ENCODE assay signal across 20 cellular contexts in the genomic region with DNA sequence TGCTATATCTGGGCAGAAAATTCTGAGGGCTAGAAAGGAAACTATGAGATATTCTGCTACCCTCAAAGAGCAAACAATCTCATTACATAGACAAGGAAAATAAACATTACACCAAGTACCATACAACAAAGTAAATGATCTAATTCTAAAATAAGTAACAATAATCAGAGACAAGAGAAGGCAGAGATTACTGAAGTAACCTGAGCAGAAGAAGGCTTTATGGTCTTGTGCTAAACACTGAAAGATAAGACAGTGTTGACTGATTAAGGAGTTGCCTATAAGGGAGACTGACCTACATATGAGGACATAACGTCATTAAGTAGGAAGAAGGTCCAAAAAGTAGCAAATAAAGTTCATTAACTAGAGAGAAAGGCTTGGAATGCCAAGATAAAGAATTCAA.
DNase-seq lines count a peak whose midpoint lies in the region; ATAC-seq and TF ChIP-seq lines count a peak whose summit lies in the region.
"Had no signal": no experiment of that assay in that cellular context is flagged by ENCODE, and none has a peak within 500 bp of the region (broad histone marks: within the 10 kb centered on the region; RNA-seq: fewer than 3 reads in every experiment).

No MANE protein-coding gene starts in this region.

- no peak overlapping the region for H3K56ac ChIP-seq in IMR-90 (ENCODE audit: extremely low read depth, insufficient read depth, low read length)

- H3K9ac ChIP-seq in IMR-90 (ENCODE audit: low read depth, low read length) (no peak overlapping the region), mesenchymal stem cell (ENCODE audit: low read length) (peak overlapping the region; percentile 83)
- H3K9ac ChIP-seq: BLaER1, GM23248 had no signal

- 38 to 48% (median 39%) methylated on average over 1 of the region's 1 CpG for WGBS in heart left ventricle, 4 donors
- WGBS in IMR-90 (ENCODE audit: extremely low coverage in 2 of 2, insufficient read length in 1 of 2), 2 experiments: no CpG with 5 or more reads among the region's 1 CpG
- WGBS in mesenchymal stem cell: 96% methylated on average over 1 of the region's 1 CpG
- 49 to 62% methylated on average over 1 of the region's 1 CpG for WGBS in testis, 2 donors

- no peak overlapping the region for H2BK120ac ChIP-seq in IMR-90 (ENCODE audit: low read depth, low read length)
- H2BK120ac ChIP-seq in mesenchymal stem cell (ENCODE audit: low read depth, low read length): no peak overlapping the region

- H3K23ac ChIP-seq in IMR-90 (ENCODE audit: low read depth, low read length) (peak overlapping the region; percentile 17; the same call in 1 of the 2 replicates), mesenchymal stem cell (ENCODE audit: low read length in 2 of 2) (no peak overlapping the region)

- no peak for TF ChIP-seq CTCF in heart left ventricle (IDR thresholded peaks at IDR 0.05)
- no peak for TF ChIP-seq CTCF in IMR-90 (conservative IDR thresholded peaks at IDR 0.05; ENCODE audit: low read depth, low read length)
- no peak for TF ChIP-seq CTCF in testis (IDR thresholded peaks at IDR 0.05)

- peak overlapping the region in 9 of 12 donors; percentile 6 to 66 (median 41) for H3K27ac ChIP-seq in heart left ventricle
- H3K27ac ChIP-seq in IMR-90 (ENCODE audit: insufficient read depth, low read length): no peak overlapping the region
- no peak overlapping the region for H3K27ac ChIP-seq in mesenchymal stem cell (ENCODE audit: low read length, poor library complexity, severe bottlenecking)
- H3K27ac ChIP-seq in testis: peak overlapping the region; percentile 27 to 71
- no peak overlapping the region for H3K27ac ChIP-seq in effector memory CD4-positive, alpha-beta T cell (ENCODE audit: insufficient read depth, low read length, poor library complexity, severe bottlenecking)
- H3K27ac ChIP-seq: 22Rv1, BLaER1, C4-2B, GM23248 had no signal

- BruUV-seq in IMR-90 (replicated peaks; lab: Mats Ljungman, UMichigan): no TSS peak

- no peak overlapping the region for H2AK9ac ChIP-seq in IMR-90 (replicated peaks; ENCODE audit: low read depth, low read length, poor library complexity)

- H2AFZ ChIP-seq in IMR-90 (replicated peaks; ENCODE audit: low read length, poor library complexity) (no peak overlapping the region), mesenchymal stem cell (ENCODE audit: low read depth, low read length) (no peak overlapping the region)
- H2AFZ ChIP-seq: GM23248 had no signal

- peaks cover 10% of the 10 kb centered on the region; the same call in 1 of the 2 replicates for H3K9me1 ChIP-seq in IMR-90 (ENCODE audit: insufficient read depth, low read length)

- dilution Hi-C loops in IMR-90 (cut with HindIII; ENCODE audit: low sequenced_read_pairs, unreplicated experiment): no loop called here

- DNase-seq in heart left ventricle (no peak), Right ventricle myocardium superior (no peak), IMR-90 (no peak), mesenchymal stem cell (no peak), testis (no peak), H4 (ENCODE audit: low spot score) (no peak)
- DNase-seq in effector memory CD4-positive, alpha-beta T cell: no peak
- DNase-seq in activated CD4-positive, alpha-beta memory T cell treated with anti-CD3 and anti-CD28 coated beads, Interleukin-2, amount 10 ng/mL, durations not matched to agents 7 days and 5 days: no peak
- DNase-seq: Caco-2; CD4-positive, CD25-positive, alpha-beta regulatory T cell; CD8-positive, alpha-beta T cell; DMS153; DND-41; GM23248; H9 had no signal

- H3K27ac Mint-ChIP-seq in activated CD4-positive, alpha-beta memory T cell treated with anti-CD3 and anti-CD28 coated beads, Interleukin-2, amount 10 ng/mL, durations not matched to agents 7 days and 5 days: no peak overlapping the region
- H3K27ac Mint-ChIP-seq: B cell; CD4-positive, CD25-positive, alpha-beta regulatory T cell; CD8-positive, alpha-beta T cell; H9 had no signal

- H3K4me1 Mint-ChIP-seq in activated CD4-positive, alpha-beta memory T cell treated with anti-CD3 and anti-CD28 coated beads, Interleukin-2, amount 10 ng/mL, durations not matched to agents 7 days and 5 days: no peaks in the 10 kb centered on the region
- H3K4me1 Mint-ChIP-seq: B cell; CD4-positive, CD25-positive, alpha-beta regulatory T cell had no signal

- H2BK5ac ChIP-seq in IMR-90 (ENCODE audit: low read depth, low read length, poor library complexity, severe bottlenecking) (peak overlapping the region; percentile 74), mesenchymal stem cell (ENCODE audit: low read depth, low read length, poor library complexity, severe bottlenecking) (no peak overlapping the region)

- no peak overlapping the region for H2BK15ac ChIP-seq in IMR-90 (ENCODE audit: low read depth, low read length)
- H2BK15ac ChIP-seq in mesenchymal stem cell (ENCODE audit: low read depth, poor library complexity, severe bottlenecking): no peak overlapping the region

- H4K8ac ChIP-seq in IMR-90 (ENCODE audit: low read depth in 2 of 2, low read length in 2 of 2) (no peak overlapping the region), mesenchymal stem cell (ENCODE audit: low read length) (no peak overlapping the region)

- H3K9me3 Mint-ChIP-seq in activated CD4-positive, alpha-beta memory T cell treated with anti-CD3 and anti-CD28 coated beads, Interleukin-2, amount 10 ng/mL, durations not matched to agents 7 days and 5 days: no peaks in the 10 kb centered on the region
- H3K9me3 Mint-ChIP-seq: CD4-positive, CD25-positive, alpha-beta regulatory T cell; CD8-positive, alpha-beta T cell; H9 had no signal

- H3K14ac ChIP-seq in IMR-90 (replicated peaks; ENCODE audit: low read depth, low read length) (peak overlapping the region; percentile 75; the same call in 1 of the 2 replicates), mesenchymal stem cell (ENCODE audit: low read length in 2 of 2) (no peak overlapping the region)

- H3K4me3 ChIP-seq in heart left ventricle (no peak overlapping the region), IMR-90 (ENCODE audit: insufficient read depth, low read depth, low read length) (no peak overlapping the region), mesenchymal stem cell (ENCODE audit: insufficient read depth in 1 of 2, low read depth in 1 of 2, low read length in 2 of 2) (no peak overlapping the region), testis (no peak overlapping the region)
- H3K4me3 ChIP-seq in effector memory CD4-positive, alpha-beta T cell (ENCODE audit: insufficient read depth, low read depth, low read length, poor library complexity, severe bottlenecking): no peak overlapping the region
- H3K4me3 ChIP-seq: BLaER1, GM23248 had no signal

- H3K4me3 Mint-ChIP-seq in activated CD4-positive, alpha-beta memory T cell treated with anti-CD3 and anti-CD28 coated beads, Interleukin-2, amount 10 ng/mL, durations not matched to agents 7 days and 5 days: no peak overlapping the region
- H3K4me3 Mint-ChIP-seq: B cell; CD4-positive, CD25-positive, alpha-beta regulatory T cell; CD8-positive, alpha-beta T cell; H9 had no signal

- H3K79me1 ChIP-seq in IMR-90 (ENCODE audit: low read depth in 1 of 2, low read length in 2 of 2) (peaks cover 31 to 53% of the 10 kb centered on the region in 2 experiments), mesenchymal stem cell (replicated peaks; ENCODE audit: low read length, poor library complexity, severe bottlenecking) (no peaks in the 10 kb centered on the region)

- POLR2A ChIA-PET in IMR-90 (lab: Charles Lee; ENCODE audit: unreplicated experiment): no interaction called here
- POLR2A ChIA-PET in activated CD4-positive, alpha-beta memory T cell treated with anti-CD3 and anti-CD28 coated beads, Interleukin-2, amount 10 ng/mL, durations not matched to agents 7 days and 5 days (lab: Charles Lee): no interaction called here

- no peak overlapping the region for H2AK5ac ChIP-seq in IMR-90 (ENCODE audit: low read depth, low read length)
- H2AK5ac ChIP-seq in mesenchymal stem cell (ENCODE audit: low read length, severe bottlenecking): no peak overlapping the region

- CTCF ChIA-PET in IMR-90 (lab: Yijun Ruan, JAX): no interaction called here
- CTCF ChIA-PET in activated CD4-positive, alpha-beta memory T cell treated with anti-CD3 and anti-CD28 coated beads, Interleukin-2, amount 10 ng/mL, durations not matched to agents 7 days and 5 days (lab: Charles Lee): no interaction called here

- H3K9me3 ChIP-seq in heart left ventricle (no peaks in the 10 kb centered on the region), IMR-90 (ENCODE audit: control insufficient read depth, insufficient read depth, low read length) (no peaks in the 10 kb centered on the region), mesenchymal stem cell (ENCODE audit: control insufficient read depth, low read length) (no peaks in the 10 kb centered on the region), testis (no peaks in the 10 kb centered on the region)
- no peaks in the 10 kb centered on the region for H3K9me3 ChIP-seq in effector memory CD4-positive, alpha-beta T cell (ENCODE audit: control insufficient read depth, low read length)
- H3K9me3 ChIP-seq: BLaER1, Caco-2 had no signal

- TF ChIP-seq RAD21 in IMR-90 (IDR thresholded peaks at IDR 0.05; ENCODE audit: low read length): no peak

- in situ Hi-C loops in IMR-90 (cut with MboI; ENCODE audit: low sequenced_read_pairs): no loop called here

- H4K5ac ChIP-seq in IMR-90 (ENCODE audit: low read depth, low read length): no peak overlapping the region

- TF ChIP-seq POLR2A in heart left ventricle (IDR thresholded peaks at IDR 0.05): no peak
- no peak for TF ChIP-seq POLR2A in IMR-90 (IDR thresholded peaks at IDR 0.05; ENCODE audit: low read depth, low read length)
- no peak for TF ChIP-seq POLR2A in testis (IDR thresholded peaks at IDR 0.05)

- H3K4me1 ChIP-seq in heart left ventricle: peaks cover 0 to 77% (median 42%) of the 10 kb centered on the region in 12 donors
- peaks cover 20% of the 10 kb centered on the region for H3K4me1 ChIP-seq in IMR-90 (ENCODE audit: control insufficient read depth, insufficient read depth, low read length)
- H3K4me1 ChIP-seq in mesenchymal stem cell (ENCODE audit: control insufficient read depth, insufficient read depth, low read depth, low read length): peaks cover 3% of the 10 kb centered on the region
- H3K4me1 ChIP-seq in testis: peaks cover 6% of the 10 kb centered on the region
- H3K4me1 ChIP-seq in effector memory CD4-positive, alpha-beta T cell (ENCODE audit: control insufficient read depth, insufficient read depth, low read length, poor library complexity, severe bottlenecking): no peaks in the 10 kb centered on the region
- H3K4me1 ChIP-seq: BLaER1, Caco-2 had no signal

- H3K27me3 ChIP-seq in heart left ventricle (no peaks in the 10 kb centered on the region), IMR-90 (ENCODE audit: control insufficient read depth, insufficient read depth, low read length) (no peaks in the 10 kb centered on the region), mesenchymal stem cell (ENCODE audit: control insufficient read depth in 1 of 2, insufficient read depth in 1 of 2, low read length in 2 of 2) (no peaks in the 10 kb centered on the region), testis (no peaks in the 10 kb centered on the region)
- peaks cover 6% of the 10 kb centered on the region for H3K27me3 ChIP-seq in effector memory CD4-positive, alpha-beta T cell (replicated peaks; ENCODE audit: control insufficient read depth, insufficient read depth, low read length, poor library complexity, severe bottlenecking)
- H3K27me3 ChIP-seq: BLaER1 had no signal

- H3K18ac ChIP-seq in IMR-90 (ENCODE audit: low read depth, low read length) (peak overlapping the region; percentile 17; the same call in 1 of the 2 replicates), mesenchymal stem cell (ENCODE audit: low read depth in 1 of 2, low read length in 2 of 2) (no peak overlapping the region)

- H3K4ac ChIP-seq in IMR-90 (ENCODE audit: low read depth, low read length) (no peak overlapping the region), mesenchymal stem cell (ENCODE audit: low read depth in 1 of 2, low read length in 2 of 2) (no peak overlapping the region)

- no peak for ATAC-seq in heart left ventricle
- no peak for ATAC-seq in Right ventricle myocardium superior (ENCODE audit: poor library complexity)
- ATAC-seq in IMR-90 (ENCODE audit: low read depth): no peak
- ATAC-seq: CD8-positive, alpha-beta T cell; HCT116 had no signal

- H3K36me3 Mint-ChIP-seq in activated CD4-positive, alpha-beta memory T cell treated with anti-CD3 and anti-CD28 coated beads, Interleukin-2, amount 10 ng/mL, durations not matched to agents 7 days and 5 days (ENCODE audit: low read depth): no peaks in the 10 kb centered on the region
- H3K36me3 Mint-ChIP-seq: CD4-positive, CD25-positive, alpha-beta regulatory T cell; CD8-positive, alpha-beta T cell had no signal

- peaks cover 18% of the 10 kb centered on the region for H3K27me3 Mint-ChIP-seq in activated CD4-positive, alpha-beta memory T cell treated with anti-CD3 and anti-CD28 coated beads, Interleukin-2, amount 10 ng/mL, durations not matched to agents 7 days and 5 days
- H3K27me3 Mint-ChIP-seq: B cell had no signal

- H4K91ac ChIP-seq in IMR-90 (ENCODE audit: insufficient read depth, low read depth, low read length): no peak overlapping the region
- H4K91ac ChIP-seq in mesenchymal stem cell (ENCODE audit: low read length): no peak overlapping the region

- H2BK12ac ChIP-seq in mesenchymal stem cell (ENCODE audit: low read length in 2 of 2): no peak overlapping the region

- no peak overlapping the region for H2BK20ac ChIP-seq in IMR-90 (ENCODE audit: low read depth, low read length)

- H3K4me2 ChIP-seq in IMR-90 (ENCODE audit: low read depth, low read length) (no peak overlapping the region), mesenchymal stem cell (ENCODE audit: low read length, poor library complexity, severe bottlenecking) (no peak overlapping the region)
- H3K4me2 ChIP-seq: BLaER1 had no signal

- H4K20me1 ChIP-seq in IMR-90 (ENCODE audit: insufficient read depth, low read length): no peaks in the 10 kb centered on the region
- H4K20me1 ChIP-seq: BLaER1 had no signal

- intact Hi-C loops in heart left ventricle (cut with DNase I): loop anchor here in 1 of 10 donors (5.0 kb wide), 1 partner anchor 79 kb away; no protein-coding TSS in a partner anchor
- intact Hi-C loops in Right ventricle myocardium superior (cut with DNase I): loop anchor here (10.0 kb wide), 1 partner anchor 81 kb away; no protein-coding TSS in a partner anchor
- intact Hi-C loops in IMR-90 (cut with micrococcal nuclease): no loop called here
- intact Hi-C loops in testis (cut with DNase I; ENCODE audit: low total_unique reads): no loop called here

- peaks cover 0 to 2% (median 0%) of the 10 kb centered on the region in 9 donors for H3K36me3 ChIP-seq in heart left ventricle
- peaks cover 21% of the 10 kb centered on the region for H3K36me3 ChIP-seq in IMR-90 (ENCODE audit: control insufficient read depth, insufficient read depth, low read length)
- H3K36me3 ChIP-seq in mesenchymal stem cell (ENCODE audit: control insufficient read depth in 1 of 2, insufficient read depth in 2 of 2, low read depth in 1 of 2, low read length in 2 of 2): peaks cover 0 to 36% of the 10 kb centered on the region in 2 experiments
- H3K36me3 ChIP-seq in testis (ENCODE audit: low read depth, missing control alignments): no peaks in the 10 kb centered on the region
- no peaks in the 10 kb centered on the region for H3K36me3 ChIP-seq in effector memory CD4-positive, alpha-beta T cell (ENCODE audit: control insufficient read depth, insufficient read depth, low read length)
- H3K36me3 ChIP-seq: BLaER1 had no signal

Comparison
In these comparisons a context has a peak if more than half of its experiments do, and no peak if none do; other contexts are left out.
1. H3K27ac ChIP-seq: peak in heart left ventricle (9 of 12) and testis (2 of 2); none in IMR-90 (single experiment), mesenchymal stem cell (single experiment) and effector memory CD4-positive, alpha-beta T cell (single experiment).